ENCODE assay signal across 11 cellular contexts in the genomic region with DNA sequence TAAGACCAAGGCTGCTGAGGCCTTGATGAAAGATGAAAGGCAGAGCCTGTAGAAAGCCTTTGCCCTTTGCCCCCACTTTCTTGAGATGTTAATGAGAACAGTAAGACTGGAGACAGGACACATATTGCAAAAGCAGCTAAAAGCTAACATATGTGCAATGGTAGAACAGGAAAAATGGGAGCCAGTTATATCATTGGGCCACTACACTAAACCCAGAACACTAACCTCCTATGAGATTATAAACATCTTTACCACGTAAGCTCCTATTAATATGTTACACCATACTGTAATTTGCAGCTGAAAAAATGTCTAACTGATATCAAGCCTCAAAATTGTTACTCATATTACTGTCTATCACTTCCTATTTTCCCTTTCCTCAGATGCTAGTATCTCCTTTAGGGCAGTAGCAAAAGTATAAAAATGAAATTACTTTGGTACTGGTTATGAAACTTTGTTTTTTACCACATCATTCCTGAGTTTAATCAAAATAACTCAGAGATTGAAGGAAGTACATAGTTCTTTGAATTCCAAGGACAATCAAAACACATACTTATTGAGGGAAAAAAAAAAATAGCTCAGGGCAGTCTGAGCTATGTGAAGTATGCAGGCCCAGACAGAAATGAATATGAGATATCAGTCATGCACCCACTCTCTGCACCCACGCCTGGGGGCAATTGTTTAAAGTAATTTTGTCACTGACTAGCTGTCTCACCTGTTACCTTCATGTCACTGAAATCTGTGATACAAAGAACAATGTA. TPM values are rescaled to one million over a fixed set of nuclear protein-coding genes. Genes with fewer than 3 reads are reported as not detected.
DNase-seq lines count a peak whose midpoint lies in the region; TF ChIP-seq lines count a peak whose summit lies in the region.
"Had no signal": no experiment of that assay in that cellular context is flagged by ENCODE, and none has a peak within 500 bp of the region (broad histone marks: within the 10 kb centered on the region; RNA-seq: fewer than 3 reads in every experiment).

No MANE protein-coding gene starts in this region.

- peaks cover 14% of the 10 kb centered on the region for H3K36me3 ChIP-seq in A673 (ENCODE audit: insufficient read depth, low read length, poor library complexity, severe bottlenecking)

- no peaks in the 10 kb centered on the region for H3K9me3 Mint-ChIP-seq in osteocyte (ENCODE audit: unreplicated experiment)
- H3K9me3 Mint-ChIP-seq: activated naive CD4-positive, alpha-beta T cell treated with anti-CD3 and anti-CD28 coated beads, Interleukin-2, amount 50 U/mL, for 24 hours had no signal

- BruUV-seq in A673 (replicated peaks; lab: Mats Ljungman, UMichigan): no TSS peak

- POLR2A ChIA-PET in A673 (lab: Charles Lee; ENCODE audit: low non-redundant PET): no interaction called here

- DNase-seq in CD1c-positive myeloid dendritic cell (ENCODE audit: extremely low spot score) (peak; percentile 69), NCI-H226 (peak; percentile 88), dorsolateral prefrontal cortex (no peak), osteocyte (ENCODE audit: extremely low spot score, unreplicated experiment) (no peak), D341Med (ENCODE audit: low spot score) (no peak), A673 (ENCODE audit: low spot score) (no peak), nucleus accumbens (lab: John Stamatoyannopoulos, UW) (no peak), NCI-H2081 treated with DMSO at 0.1 percent for 48 hours (lab: John Stamatoyannopoulos, UW) (no peak)
- DNase-seq: NCI-H146; stimulated activated CD4-positive, alpha-beta T cell treated with anti-CD3 and anti-CD28 coated beads, Interleukin-15, amount 100 ng/mL, for 24 hours had no signal

- H3K4me1 ChIP-seq in A673 (ENCODE audit: insufficient read depth, low read length, poor library complexity, severe bottlenecking): no peaks in the 10 kb centered on the region

- no peaks in the 10 kb centered on the region for H3K9me3 ChIP-seq in A673 (ENCODE audit: low read depth, low read length, poor library complexity, severe bottlenecking)

- intact Hi-C loops in dorsolateral prefrontal cortex (cut with DNase I) (no loop called here), A673 (cut with micrococcal nuclease; ENCODE audit: unreplicated experiment) (no loop called here)

- H3K4me1 Mint-ChIP-seq in osteocyte (ENCODE audit: unreplicated experiment): peaks cover 61% of the 10 kb centered on the region

- peak overlapping the region in 42 of 59 donors; percentile 2 to 78 (median 40) for H3K27ac ChIP-seq in dorsolateral prefrontal cortex
- no peak overlapping the region for H3K27ac ChIP-seq in A673 (ENCODE audit: low read depth, low read length, poor library complexity, severe bottlenecking)

- no peak for TF ChIP-seq CTCF in dorsolateral prefrontal cortex (IDR thresholded peaks at IDR 0.05 in 54 of 56, conservative IDR thresholded peaks at IDR 0.05 in 2 of 56; ENCODE audit: low read depth in 1 of 56, partially characterized antibody in 56 of 56)
- no peak for TF ChIP-seq CTCF in osteocyte (IDR thresholded peaks at IDR 0.05)
- TF ChIP-seq CTCF in A673 (conservative IDR thresholded peaks at IDR 0.05; ENCODE audit: low read depth, low read length): no peak

- peak overlapping the region; percentile 94 for H3K27ac Mint-ChIP-seq in osteocyte (ENCODE audit: unreplicated experiment)
- H3K27ac Mint-ChIP-seq: activated naive CD4-positive, alpha-beta T cell treated with anti-CD3 and anti-CD28 coated beads, Interleukin-2, amount 50 U/mL, for 24 hours had no signal

- CTCF ChIA-PET in A673 (lab: Charles Lee): no interaction called here

- H3K4me3 ChIP-seq in dorsolateral prefrontal cortex: no peak overlapping the region
- H3K4me3 ChIP-seq in A673 (ENCODE audit: low read depth, low read length, poor library complexity, severe bottlenecking): no peak overlapping the region

- H3K27me3 ChIP-seq in dorsolateral prefrontal cortex (no peaks in the 10 kb centered on the region), A673 (replicated peaks; ENCODE audit: insufficient read depth, low read depth, low read length, poor library complexity) (no peaks in the 10 kb centered on the region)

- peak overlapping the region; percentile 16 for H3K4me3 Mint-ChIP-seq in osteocyte (ENCODE audit: unreplicated experiment)
- H3K4me3 Mint-ChIP-seq: activated naive CD4-positive, alpha-beta T cell treated with anti-CD3 and anti-CD28 coated beads, Interleukin-2, amount 50 U/mL, for 24 hours had no signal

- no peaks in the 10 kb centered on the region for H3K27me3 Mint-ChIP-seq in osteocyte (ENCODE audit: unreplicated experiment)
- H3K27me3 Mint-ChIP-seq: activated naive CD4-positive, alpha-beta T cell treated with anti-CD3 and anti-CD28 coated beads, Interleukin-2, amount 50 U/mL, for 24 hours had no signal

- H3K36me3 Mint-ChIP-seq in osteocyte (ENCODE audit: unreplicated experiment): peaks cover 39% of the 10 kb centered on the region

RNA-seq across cellular contexts. Expression of gene HPS5, which starts 9.1 kb away (rescaled TPM):
- total RNA-seq in dorsolateral prefrontal cortex (10 to 100 TPM; 12.8 to 35.8 (median 20.1) TPM), osteocyte (68.9 and 76.3 TPM in 2 replicates), A673 (2021) (17.7 and 18.9 TPM in 2 replicates)

RNA-seq across cellular contexts. Expression of gene GTF2H1, which starts 9.5 kb away (rescaled TPM):
- total RNA-seq in dorsolateral prefrontal cortex (10 to 100 TPM; 30.5 to 68.1 (median 49.7) TPM), osteocyte (91.1 and 95.1 TPM in 2 replicates), A673 (2021) (46.9 and 56.2 TPM in 2 replicates)

RNA-seq across cellular contexts. Expression of gene SAA1, which starts 46.8 kb away (rescaled TPM):
- total RNA-seq in dorsolateral prefrontal cortex (10 to 100 TPM in 2 of 120 experiments, 1 to 10 TPM in 4, under 1 TPM in 1, not detected in 113; 0.79 to 24.7 (median 1.3) TPM), osteocyte (not detected in 2 replicates), A673 (2021) (0.63 TPM in 1 of 2 replicates, not detected in the other)

Comparison
In these comparisons a context has a peak if more than half of its experiments do, and no peak if none do; other contexts are left out.
1. DNase-seq: peak in CD1c-positive myeloid dendritic cell (single experiment) and NCI-H226 (single experiment); none in dorsolateral prefrontal cortex (0 of 10), osteocyte (single experiment), D341Med (single experiment), A673 (single experiment), nucleus accumbens (0 of 56) and NCI-H2081 treated with DMSO at 0.1 percent for 48 hours (single experiment).